ENCODE assay signal across 8 cellular contexts in genomic region chr12:57940915-57941164, GRCh38. TPM values are rescaled to one million over a fixed set of nuclear protein-coding genes. Genes with fewer than 3 reads are reported as not detected.
DNase-seq lines count a peak whose midpoint lies in the region; ATAC-seq and TF ChIP-seq lines count a peak whose summit lies in the region.

No MANE protein-coding gene starts in this region.

- ATAC-seq in activated B cell treated with CpG ODN at 0.5 μM for 24 hours (ENCODE audit: low read depth) (no peak), right cardiac atrium (no peak), sciatic nerve (no peak)

- H3K36me3 ChIP-seq in HEK293 (ENCODE audit: control insufficient read depth in 2 of 2, insufficient read depth in 1 of 2, low read length in 2 of 2) = no peaks in the 10 kb centered on the region; a peak in 1 of 3 replicates
- H3K36me3 ChIP-seq in spleen = peaks cover 0 to 4% (median 0%) of the 10 kb centered on the region in 6 donors

- H3K27me3 ChIP-seq in right cardiac atrium (ENCODE audit: control insufficient read depth, insufficient read depth) (no peaks in the 10 kb centered on the region), spleen (replicated peaks in 1 of 7) (no peaks in the 10 kb centered on the region)

- H3K27ac Mint-ChIP-seq in activated B cell treated with CpG ODN at 0.5 μM for 24 hours = peak overlapping the region; percentile 95

- peak overlapping the region; percentile 96 for H3K4me3 Mint-ChIP-seq in activated B cell treated with CpG ODN at 0.5 μM for 24 hours

- TF ChIP-seq POLR2A in spleen (IDR thresholded peaks at IDR 0.05) = no peak

- H3K4me3 ChIP-seq in HEK293 (ENCODE audit: low read depth, low read length) (peak overlapping the region; percentile 53), right cardiac atrium (ENCODE audit: low read length) (peak overlapping the region; percentile 72), spleen (peak overlapping the region; percentile 64 to 92 (median 70))

- H3K27me3 Mint-ChIP-seq in activated B cell treated with CpG ODN at 0.5 μM for 24 hours = no peaks in the 10 kb centered on the region

- DNase-seq in activated B cell treated with CpG ODN at 0.5 μM for 24 hours (no peak), right cardiac atrium (no peak), spleen (no peak), sciatic nerve (ENCODE audit: low spot score) (no peak), NCI-H187 (lab: John Stamatoyannopoulos, UW) (no peak), GM03348 (ENCODE audit: low spot score) (no peak)
- DNase-seq in activated CD8-positive, alpha-beta memory T cell treated with anti-CD3 and anti-CD28 coated beads, Interleukin-2, amount 50 U/mL, for 4 hours = no peak

- H3K4me1 ChIP-seq in HEK293 (ENCODE audit: control insufficient read depth, insufficient read depth, low read length) (0 out of 2 replicates have a peak, but pooled peaks cover 2% of the 10 kb centered on the region), right cardiac atrium (ENCODE audit: control insufficient read depth, insufficient read depth, low read length) (no peaks in the 10 kb centered on the region), spleen (peaks cover 9 to 49% (median 28%) of the 10 kb centered on the region in 6 donors)

- no peaks in the 10 kb centered on the region for H3K9me3 Mint-ChIP-seq in activated B cell treated with CpG ODN at 0.5 μM for 24 hours

- intact Hi-C loops in activated B cell treated with CpG ODN at 0.5 μM for 24 hours (cut with micrococcal nuclease) = loop anchor here (2.0 kb wide), 2 partner anchors 36 to 1656 kb away; partner anchors contain the start of gene SLC16A7
- intact Hi-C loops in right cardiac atrium (cut with DNase I) = no loop called here
- intact Hi-C loops in spleen (cut with DNase I; ENCODE audit: low total_unique reads) = no loop called here
- intact Hi-C loops in sciatic nerve (cut with DNase I) = no loop called here

- H3K4me1 Mint-ChIP-seq in activated B cell treated with CpG ODN at 0.5 μM for 24 hours = peaks cover 26% of the 10 kb centered on the region

- H3K9me3 ChIP-seq in HEK293 (ENCODE audit: control insufficient read depth, insufficient read depth, low read depth, low read length) (no peaks in the 10 kb centered on the region), right cardiac atrium (ENCODE audit: control insufficient read depth, low read length) (no peaks in the 10 kb centered on the region), spleen (no peaks in the 10 kb centered on the region)

- POLR2A ChIA-PET in HEK293 (lab: Yijun Ruan, JAX) (interaction anchor here (0.8 to 2.0 kb wide), 10 partner anchors 8 to 980 kb away, joined by 3 to 22 read pairs (median 4); partner anchors contain the start of genes CTDSP2, EEF1AKMT3, LRIG3 and METTL1), activated B cell treated with CpG ODN at 0.5 μM for 24 hours (lab: Charles Lee) (interaction anchor here (0.7 to 1.4 kb wide), 6 partner anchors 41 to 829 kb away, joined by 3 to 12 read pairs (median 6); partner anchors contain the start of gene TSPAN31)

- H3K27ac ChIP-seq in HEK293 (ENCODE audit: extremely low read depth, low read depth, low read length) (peak overlapping the region; percentile 47; the same call in 1 of the 2 replicates), right cardiac atrium (ENCODE audit: low read length) (peak overlapping the region; percentile 91), spleen (peak overlapping the region; percentile 88 to 98 (median 96))

- TF ChIP-seq CTCF in HEK293 (tag by site-specific recombination; IDR thresholded peaks at IDR 0.05) (no peak), activated B cell treated with CpG ODN at 0.5 μM for 24 hours (IDR thresholded peaks at IDR 0.05) (no peak), spleen (IDR thresholded peaks at IDR 0.05 in 8 of 11, conservative IDR thresholded peaks at IDR 0.05 in 3 of 11) (no peak)

- WGBS in right cardiac atrium = under 1% methylated on average over 4 of the region's 4 CpGs
- WGBS in spleen, 5 donors = 1 to 9% (median 6%) methylated on average over 4 of the region's 4 CpGs

- CTCF ChIA-PET in HEK293 (lab: Yijun Ruan, JAX) = no interaction called here
- CTCF ChIA-PET in activated B cell treated with CpG ODN at 0.5 μM for 24 hours (lab: Charles Lee) = no interaction called here

- H3K36me3 Mint-ChIP-seq in activated B cell treated with CpG ODN at 0.5 μM for 24 hours (ENCODE audit: low read depth) = peaks cover 7% of the 10 kb centered on the region

TF ChIP-seq in HEK293, 187 proteins besides CTCF, POLR2A, EP300 and RAD21 (continues in another document):
- TF ChIP-seq ZNF449 (tag by site-specific recombination; IDR thresholded peaks at IDR 0.05) = no peak
- TF ChIP-seq KLF8 (tag by site-specific recombination; IDR thresholded peaks at IDR 0.05) = no peak
- TF ChIP-seq ATF2 (tag by site-specific recombination; IDR thresholded peaks at IDR 0.05; ENCODE audit: low read depth) = no peak
- no peak for TF ChIP-seq MEIS1 (CRISPR knock-in tag; IDR thresholded peaks at IDR 0.05; ENCODE audit: borderline replicate concordance)
- no peak for TF ChIP-seq ZNF202 (tag by site-specific recombination; IDR thresholded peaks at IDR 0.05; ENCODE audit: borderline replicate concordance)
- TF ChIP-seq SETDB1 (IDR thresholded peaks at IDR 0.05; ENCODE audit: insufficient read length, low read length) = no peak
- TF ChIP-seq ZBTB1 (tag by site-specific recombination; IDR thresholded peaks at IDR 0.05) = no peak
- TF ChIP-seq ZBTB20 (tag by site-specific recombination; IDR thresholded peaks at IDR 0.05) = no peak
- TF ChIP-seq INSM2 (tag by site-specific recombination; IDR thresholded peaks at IDR 0.05) = no peak
- no peak for TF ChIP-seq ZNF266 (tag by site-specific recombination; IDR thresholded peaks at IDR 0.05; ENCODE audit: low read depth)
- TF ChIP-seq ZNF350 (tag by site-specific recombination; IDR thresholded peaks at IDR 0.05) = no peak
- TF ChIP-seq ZNF138 (tag by site-specific recombination; IDR thresholded peaks at IDR 0.05; ENCODE audit: borderline replicate concordance) = no peak
- TF ChIP-seq ZSCAN18 (tag by site-specific recombination; IDR thresholded peaks at IDR 0.05) = no peak
- TF ChIP-seq SCRT2 (tag by site-specific recombination; IDR thresholded peaks at IDR 0.05) = peak; percentile 50
- TF ChIP-seq ZXDB (tag by site-specific recombination; IDR thresholded peaks at IDR 0.05) = peak; percentile 60
- TF ChIP-seq ZIC2 (tag by site-specific recombination; IDR thresholded peaks at IDR 0.05) = no peak
- TF ChIP-seq ZNF274 (IDR thresholded peaks at IDR 0.05; ENCODE audit: low read length) = no peak
- TF ChIP-seq ZNF274 (tag by site-specific recombination; IDR thresholded peaks at IDR 0.05; ENCODE audit: borderline replicate concordance) = no peak
- TF ChIP-seq ZNF707 (tag by site-specific recombination; IDR thresholded peaks at IDR 0.05) = no peak

RNA-seq across cellular contexts. Expression of gene ATP23, which starts 0.5 kb away (rescaled TPM):
- total RNA-seq in activated B cell treated with CpG ODN at 0.5 μM for 24 hours = 3.0 and 3.9 TPM in 2 replicates
- 10 to 100 TPM in 2 of 4 donors, 1 to 10 TPM in 2; 6.4 to 11.9 (median 8.4) TPM for total RNA-seq in right cardiac atrium
- polyA plus RNA-seq in right cardiac atrium = 14.3 TPM
- total RNA-seq in spleen = 1 to 10 TPM; 2.5 to 8.5 (median 4.9) TPM
- polyA plus RNA-seq in spleen = 10 to 100 TPM in 1 of 3 donors, 1 to 10 TPM in 2; 3.5 to 11.8 (median 9.3) TPM
- 8.5 TPM for total RNA-seq in sciatic nerve
